ENCODE assay signal across 12 cellular contexts in genomic region chr1:218473527-218473926, GRCh38.
DNase-seq lines count a peak whose midpoint lies in the region; ATAC-seq and TF ChIP-seq lines count a peak whose summit lies in the region.
"Had no signal": no experiment of that assay in that cellular context is flagged by ENCODE, and none has a peak within 500 bp of the region (broad histone marks: within the 10 kb centered on the region; RNA-seq: fewer than 3 reads in every experiment).

No MANE protein-coding gene starts in this region.

- CTCF ChIA-PET in Panc1 (lab: Charles Lee): no interaction called here

- H3K9ac ChIP-seq in mesenchymal stem cell (ENCODE audit: low read length): no peak overlapping the region

- no peak overlapping the region for H2BK12ac ChIP-seq in mesenchymal stem cell (ENCODE audit: low read length in 2 of 2)

- no peak overlapping the region for H3K18ac ChIP-seq in mesenchymal stem cell (ENCODE audit: low read depth in 1 of 2, low read length in 2 of 2)

- POLR2A ChIA-PET in Panc1 (lab: Charles Lee): no interaction called here

- H3K79me1 ChIP-seq in mesenchymal stem cell (replicated peaks; ENCODE audit: low read length, poor library complexity, severe bottlenecking): no peaks in the 10 kb centered on the region

- H3K9me3 ChIP-seq in Panc1 (ENCODE audit: control insufficient read depth, insufficient read depth, low read depth, low read length) (no peaks in the 10 kb centered on the region), mesenchymal stem cell (ENCODE audit: control insufficient read depth, low read length) (no peaks in the 10 kb centered on the region), uterus (no peaks in the 10 kb centered on the region)

- ATAC-seq in GM18502 (IDR thresholded peaks at IDR 0.05; ENCODE audit: poor library complexity, unreplicated experiment) (peak; percentile 79), HG02759 (IDR thresholded peaks at IDR 0.05; ENCODE audit: unreplicated experiment) (peak; percentile 71), Panc1 (no peak)

- no peak overlapping the region for H3K4me3 ChIP-seq in Panc1 (ENCODE audit: low read depth in 2 of 2, low read length in 2 of 2)
- no peak overlapping the region for H3K4me3 ChIP-seq in mesenchymal stem cell (ENCODE audit: insufficient read depth in 1 of 2, low read depth in 1 of 2, low read length in 2 of 2)
- no peak overlapping the region for H3K4me3 ChIP-seq in uterus

- no peaks in the 10 kb centered on the region for H3K27me3 ChIP-seq in Panc1 (ENCODE audit: control insufficient read depth, insufficient read depth, low read length)
- no peaks in the 10 kb centered on the region for H3K27me3 ChIP-seq in mesenchymal stem cell (ENCODE audit: control insufficient read depth in 1 of 2, insufficient read depth in 1 of 2, low read length in 2 of 2)
- H3K27me3 ChIP-seq in uterus: no peaks in the 10 kb centered on the region

- H3K4ac ChIP-seq in mesenchymal stem cell (ENCODE audit: low read depth in 1 of 2, low read length in 2 of 2): no peak overlapping the region

- no peak overlapping the region for H2AK5ac ChIP-seq in mesenchymal stem cell (ENCODE audit: low read length, severe bottlenecking)

- H3K4me1 ChIP-seq in Panc1 (ENCODE audit: control insufficient read depth, insufficient read depth, low read length) (peaks cover 11% of the 10 kb centered on the region; the same call in 1 of the 2 replicates), mesenchymal stem cell (ENCODE audit: control insufficient read depth, insufficient read depth, low read depth, low read length) (no peaks in the 10 kb centered on the region), uterus (no peaks in the 10 kb centered on the region)

- no peak overlapping the region for H2AFZ ChIP-seq in mesenchymal stem cell (ENCODE audit: low read depth, low read length)

- no TSS peak for BruUV-seq in Panc1 (replicated peaks; lab: Mats Ljungman, UMichigan)

- peak overlapping the region; percentile 24; the same call in 1 of the 2 replicates for H3K27ac ChIP-seq in Panc1 (ENCODE audit: low read length)
- peak overlapping the region; percentile 31 for H3K27ac ChIP-seq in mesenchymal stem cell (ENCODE audit: low read length, poor library complexity, severe bottlenecking)
- H3K27ac ChIP-seq in uterus: no peak overlapping the region
- H3K27ac ChIP-seq: HL-60 had no signal

- TF ChIP-seq POLR2A in uterus (IDR thresholded peaks at IDR 0.05): no peak

- intact Hi-C loops in Panc1 (cut with micrococcal nuclease; ENCODE audit: unreplicated experiment) (no loop called here), uterus (cut with DNase I; ENCODE audit: low total_unique reads) (no loop called here)

- H2BK120ac ChIP-seq in mesenchymal stem cell (ENCODE audit: low read depth, low read length): no peak overlapping the region

- in situ Hi-C loops in Panc1 (cut with HindIII; ENCODE audit: low pct_unique_long_range_greater_than_20kb, low sequenced_read_pairs): no loop called here

- no peak for TF ChIP-seq CTCF in Panc1 (IDR thresholded peaks at IDR 0.05)
- no peak for TF ChIP-seq CTCF in uterus (IDR thresholded peaks at IDR 0.05)

- no peak overlapping the region for H3K4me2 ChIP-seq in mesenchymal stem cell (ENCODE audit: low read length, poor library complexity, severe bottlenecking)

- no peak overlapping the region for H3K23ac ChIP-seq in mesenchymal stem cell (ENCODE audit: low read length in 2 of 2)

- H2BK15ac ChIP-seq in mesenchymal stem cell (ENCODE audit: low read depth, poor library complexity, severe bottlenecking): no peak overlapping the region

- DNase-seq in Panc1 (ENCODE audit: low read depth, low spot score) (no peak), mesenchymal stem cell (peak; percentile 68), midbrain (lab: John Stamatoyannopoulos, UW) (no peak), NCI-H2107 (lab: John Stamatoyannopoulos, UW) (no peak), uterus (no peak), NCI-H748 (lab: John Stamatoyannopoulos, UW; ENCODE audit: unreplicated experiment) (no peak)
- DNase-seq: activated T-cell treated with anti-CD3 and anti-CD28 coated beads, Interleukin-2, amount 50 U/mL, for 72 hours; erythroblast; RPMI8226 had no signal

- H4K8ac ChIP-seq in mesenchymal stem cell (ENCODE audit: low read length): no peak overlapping the region

- no CpG with 5 or more reads among the region's 2 CpGs for WGBS in mesenchymal stem cell

- no peak overlapping the region for H3K14ac ChIP-seq in mesenchymal stem cell (ENCODE audit: low read length in 2 of 2)

- H2BK5ac ChIP-seq in mesenchymal stem cell (ENCODE audit: low read depth, low read length, poor library complexity, severe bottlenecking): no peak overlapping the region

- H3K36me3 ChIP-seq in Panc1 (ENCODE audit: control insufficient read depth, insufficient read depth, low read length) (no peaks in the 10 kb centered on the region), mesenchymal stem cell (ENCODE audit: control insufficient read depth in 1 of 2, insufficient read depth in 2 of 2, low read depth in 1 of 2, low read length in 2 of 2) (no peaks in the 10 kb centered on the region), uterus (no peaks in the 10 kb centered on the region)

- H4K91ac ChIP-seq in mesenchymal stem cell (ENCODE audit: low read length): no peak overlapping the region

Comparison
In these comparisons a context has a peak if more than half of its experiments do, and no peak if none do; other contexts are left out.
1. H3K27ac ChIP-seq: peak in Panc1 (single experiment) and mesenchymal stem cell (single experiment); none in uterus (0 of 2).